ENCODE assay signal across 28 cellular contexts in the genomic region with DNA sequence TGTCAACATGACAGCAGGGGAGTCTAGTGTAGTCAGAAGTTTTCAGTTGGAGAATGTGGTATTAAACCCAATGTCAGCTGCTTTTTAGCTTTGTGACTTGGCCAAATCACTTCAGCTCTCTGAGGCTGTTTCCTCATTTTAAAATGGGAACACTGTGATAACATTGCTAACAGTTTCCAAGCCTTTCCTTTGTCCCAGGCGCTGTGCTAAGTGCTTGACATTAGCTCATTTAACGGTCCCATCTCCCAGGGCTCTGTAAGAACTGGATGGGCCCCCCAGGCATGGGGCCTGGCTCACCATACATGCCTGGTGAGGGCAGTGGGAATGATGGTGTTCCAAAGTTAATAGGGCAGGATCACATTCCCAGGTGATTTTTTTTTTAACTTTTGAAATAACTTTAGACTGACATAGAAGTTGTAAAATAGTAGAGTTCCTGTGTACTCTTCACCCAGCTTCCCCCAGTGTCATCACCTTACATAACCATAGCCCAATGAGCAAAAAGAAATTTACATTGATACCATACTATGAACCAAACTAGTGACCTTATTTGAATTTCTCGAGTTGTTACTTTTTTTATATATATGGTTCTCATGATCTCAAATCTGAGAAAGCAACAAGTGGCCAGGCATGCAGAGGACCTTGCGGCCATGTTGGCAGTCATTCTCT. TPM values are rescaled to one million over a fixed set of nuclear protein-coding genes. Genes with fewer than 3 reads are reported as not detected.
A peak's percentile ranks its signal among the peaks of the same experiment; 100 is the strongest.
DNase-seq lines count a peak whose midpoint lies in the region; ATAC-seq and TF ChIP-seq lines count a peak whose summit lies in the region.
"Had no signal": no experiment of that assay in that cellular context is flagged by ENCODE, and none has a peak within 500 bp of the region (broad histone marks: within the 10 kb centered on the region; RNA-seq: fewer than 3 reads in every experiment).

No MANE protein-coding gene starts in this region.

- H3K27ac ChIP-seq in HEK293 (ENCODE audit: extremely low read depth, low read depth, low read length) (no peak overlapping the region), tibial artery (peak overlapping the region; percentile 95 to 99)
- H3K27ac ChIP-seq: 22Rv1, C4-2B had no signal

- TF ChIP-seq CTCF in HEK293 (tag by site-specific recombination; IDR thresholded peaks at IDR 0.05), result no peak
- no peak for TF ChIP-seq CTCF in tibial artery (IDR thresholded peaks at IDR 0.05)

- ATAC-seq in Right ventricle myocardium superior (ENCODE audit: poor library complexity), result peak; percentile 58
- no peak for ATAC-seq in left lobe of liver
- ATAC-seq: GM12878; Panc1; stimulated activated effector memory CD8-positive, alpha-beta T cell treated with anti-CD3 and anti-CD28 coated beads, Interleukin-12 subunit alpha, Interleukin-12 subunit beta, amount 100 ng/mL, for 72 hours had no signal

- POLR2A ChIA-PET in HEK293 (lab: Yijun Ruan, JAX), result no interaction called here

- DNase-seq in Right ventricle myocardium superior (no peak), medulla oblongata (ENCODE audit: extremely low spot score) (peak; percentile 53), tibial artery (peak in 1 of 2 donors; percentile 67), NOMO-1 treated with dmso at 0.1 percent for 144 hours (lab: John Stamatoyannopoulos, UW; ENCODE audit: unreplicated experiment) (no peak), NCI-H146 treated with DMSO at 0.1 percent for 48 hours (lab: John Stamatoyannopoulos, UW; ENCODE audit: unreplicated experiment) (no peak), NAMALWA (ENCODE audit: low spot score) (no peak), left lobe of liver (ENCODE audit: low spot score) (no peak)
- DNase-seq: activated CD4-positive, alpha-beta T cell treated with anti-CD3 and anti-CD28 coated beads, Interleukin-2, amount 50 U/mL, for 48 hours; activated CD4-positive, CD25-positive, alpha-beta regulatory T cell treated with anti-CD3 and anti-CD28 coated beads, Interleukin-2, amount 50 U/mL, for 72 hours; activated naive CD4-positive, alpha-beta T cell treated with Interleukin-2 at 50 U/mL for 16 hours; COR-L47; immature natural killer cell; Karpas-422; NCI-H1436; NCI-H345; SIG-M5; stimulated activated CD4-positive, alpha-beta T cell treated with anti-CD3 and anti-CD28 coated beads, Interleukin-4, amount 100 ng/mL, for 24 hours had no signal

- H3K4me3 ChIP-seq in HEK293 (ENCODE audit: low read depth, low read length) (no peak overlapping the region), tibial artery (peak overlapping the region in 1 of 2 donors; percentile 7)
- H3K4me3 ChIP-seq: GM12878 had no signal

- intact Hi-C loops in Right ventricle myocardium superior (cut with DNase I), result no loop called here
- intact Hi-C loops in tibial artery (cut with DNase I; ENCODE audit: low total_unique reads), result no loop called here

- no peaks in the 10 kb centered on the region for H3K27me3 ChIP-seq in tibial artery

- no peaks in the 10 kb centered on the region for H3K36me3 ChIP-seq in HEK293 (ENCODE audit: control insufficient read depth in 2 of 2, insufficient read depth in 1 of 2, low read length in 2 of 2)
- H3K36me3 ChIP-seq in tibial artery, result peaks cover 40 to 46% (median 41%) of the 10 kb centered on the region in 3 donors

- CTCF ChIA-PET in HEK293 (lab: Yijun Ruan, JAX), result interaction anchor here (0.7 to 1.8 kb wide), 3 partner anchors 19 to 375 kb away, joined by 3 to 7 read pairs (median 4); no protein-coding TSS in a partner anchor

- H3K4me1 ChIP-seq in HEK293 (ENCODE audit: control insufficient read depth, insufficient read depth, low read length) (no peaks in the 10 kb centered on the region), tibial artery (peaks cover 0 to 100% (median 87%) of the 10 kb centered on the region in 4 donors)

- H3K9me3 ChIP-seq in HEK293 (ENCODE audit: control insufficient read depth, insufficient read depth, low read depth, low read length) (no peaks in the 10 kb centered on the region), tibial artery (no peaks in the 10 kb centered on the region)

TF ChIP-seq in HEK293, 187 proteins besides CTCF, POLR2A, EP300 and RAD21:
- TF ChIP-seq ZNF529 (tag by site-specific recombination; IDR thresholded peaks at IDR 0.05; ENCODE audit: insufficient replicate concordance), result peak; percentile 99
- TF ChIP-seq ZNF394 (tag by site-specific recombination; IDR thresholded peaks at IDR 0.05; ENCODE audit: borderline replicate concordance), result no peak
- TF ChIP-seq, protein P1, sequence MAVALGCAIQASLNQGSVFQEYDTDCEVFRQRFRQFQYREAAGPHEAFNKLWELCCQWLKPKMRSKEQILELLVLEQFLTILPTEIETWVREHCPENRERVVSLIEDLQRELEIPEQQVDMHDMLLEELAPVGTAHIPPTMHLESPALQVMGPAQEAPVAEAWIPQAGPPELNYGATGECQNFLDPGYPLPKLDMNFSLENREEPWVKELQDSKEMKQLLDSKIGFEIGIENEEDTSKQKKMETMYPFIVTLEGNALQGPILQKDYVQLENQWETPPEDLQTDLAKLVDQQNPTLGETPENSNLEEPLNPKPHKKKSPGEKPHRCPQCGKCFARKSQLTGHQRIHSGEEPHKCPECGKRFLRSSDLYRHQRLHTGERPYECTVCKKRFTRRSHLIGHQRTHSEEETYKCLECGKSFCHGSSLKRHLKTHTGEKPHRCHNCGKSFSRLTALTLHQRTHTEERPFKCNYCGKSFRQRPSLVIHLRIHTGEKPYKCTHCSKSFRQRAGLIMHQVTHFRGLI (tag by site-specific recombination; IDR thresholded peaks at IDR 0.05), result no peak
- TF ChIP-seq SCRT2 (tag by site-specific recombination; IDR thresholded peaks at IDR 0.05), result 0 out of 2 replicates have a peak, but pooled peaks have one; percentile 32
- no peak for TF ChIP-seq ZNF777 (tag by site-specific recombination; IDR thresholded peaks at IDR 0.05; ENCODE audit: borderline replicate concordance)
- TF ChIP-seq ZNF623 (tag by site-specific recombination; IDR thresholded peaks at IDR 0.05), result no peak
- TF ChIP-seq, protein P2, sequence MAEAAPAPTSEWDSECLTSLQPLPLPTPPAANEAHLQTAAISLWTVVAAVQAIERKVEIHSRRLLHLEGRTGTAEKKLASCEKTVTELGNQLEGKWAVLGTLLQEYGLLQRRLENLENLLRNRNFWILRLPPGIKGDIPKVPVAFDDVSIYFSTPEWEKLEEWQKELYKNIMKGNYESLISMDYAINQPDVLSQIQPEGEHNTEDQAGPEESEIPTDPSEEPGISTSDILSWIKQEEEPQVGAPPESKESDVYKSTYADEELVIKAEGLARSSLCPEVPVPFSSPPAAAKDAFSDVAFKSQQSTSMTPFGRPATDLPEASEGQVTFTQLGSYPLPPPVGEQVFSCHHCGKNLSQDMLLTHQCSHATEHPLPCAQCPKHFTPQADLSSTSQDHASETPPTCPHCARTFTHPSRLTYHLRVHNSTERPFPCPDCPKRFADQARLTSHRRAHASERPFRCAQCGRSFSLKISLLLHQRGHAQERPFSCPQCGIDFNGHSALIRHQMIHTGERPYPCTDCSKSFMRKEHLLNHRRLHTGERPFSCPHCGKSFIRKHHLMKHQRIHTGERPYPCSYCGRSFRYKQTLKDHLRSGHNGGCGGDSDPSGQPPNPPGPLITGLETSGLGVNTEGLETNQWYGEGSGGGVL (tag by site-specific recombination; IDR thresholded peaks at IDR 0.05), result no peak
- no peak for TF ChIP-seq ZBTB48 (tag by site-specific recombination; IDR thresholded peaks at IDR 0.05)
- no peak for TF ChIP-seq ZBTB17 (tag by site-specific recombination; IDR thresholded peaks at IDR 0.05)
- no peak for TF ChIP-seq ZNF223 (tag by site-specific recombination; IDR thresholded peaks at IDR 0.05)
- TF ChIP-seq ZEB2 (tag by site-specific recombination; IDR thresholded peaks at IDR 0.05), result no peak
- no peak for TF ChIP-seq ZNF610 (tag by site-specific recombination; IDR thresholded peaks at IDR 0.05; ENCODE audit: borderline replicate concordance)
- TF ChIP-seq, protein P3, sequence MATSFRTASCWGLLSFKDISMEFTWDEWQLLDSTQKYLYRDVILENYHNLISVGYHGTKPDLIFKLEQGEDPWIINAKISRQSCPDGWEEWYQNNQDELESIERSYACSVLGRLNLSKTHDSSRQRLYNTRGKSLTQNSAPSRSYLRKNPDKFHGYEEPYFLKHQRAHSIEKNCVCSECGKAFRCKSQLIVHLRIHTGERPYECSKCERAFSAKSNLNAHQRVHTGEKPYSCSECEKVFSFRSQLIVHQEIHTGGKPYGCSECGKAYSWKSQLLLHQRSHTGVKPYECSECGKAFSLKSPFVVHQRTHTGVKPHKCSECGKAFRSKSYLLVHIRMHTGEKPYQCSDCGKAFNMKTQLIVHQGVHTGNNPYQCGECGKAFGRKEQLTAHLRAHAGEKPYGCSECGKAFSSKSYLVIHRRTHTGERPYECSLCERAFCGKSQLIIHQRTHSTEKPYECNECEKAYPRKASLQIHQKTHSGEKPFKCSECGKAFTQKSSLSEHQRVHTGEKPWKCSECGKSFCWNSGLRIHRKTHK (tag by site-specific recombination; IDR thresholded peaks at IDR 0.05), result no peak
- TF ChIP-seq ZNF112 (tag by site-specific recombination; IDR thresholded peaks at IDR 0.05), result no peak

RNA-seq across cellular contexts. Expression of a gene that starts 7.7 kb away (rescaled TPM):
- total RNA-seq in Right ventricle myocardium superior, result 19.7 TPM
- 0.15 TPM for total RNA-seq in left lobe of liver
- total RNA-seq: T-helper 2 cell treated with Interferon-gamma antibody and Interleukin-4, amounts not matched to agents 100 ng/mL and 5 ng/mL, for 36 hours had no signal

RNA-seq across cellular contexts. Expression of a gene that starts 14.9 kb away (rescaled TPM):
- not detected for total RNA-seq in Right ventricle myocardium superior
- 0.75 TPM for total RNA-seq in left lobe of liver
- total RNA-seq: cerebellum; H4; mesenteric fat pad; subcutaneous adipose tissue; T-helper 2 cell treated with Interferon-gamma antibody and Interleukin-4, amounts not matched to agents 100 ng/mL and 5 ng/mL, for 36 hours had no signal

RNA-seq across cellular contexts. Expression of a gene that starts 16.5 kb away (rescaled TPM):
- total RNA-seq in Right ventricle myocardium superior (9.4 TPM), left lobe of liver (not detected)
- total RNA-seq: cerebellum; H4; mesenteric fat pad; subcutaneous adipose tissue; T-helper 2 cell treated with Interferon-gamma antibody and Interleukin-4, amounts not matched to agents 100 ng/mL and 5 ng/mL, for 36 hours had no signal

RNA-seq across cellular contexts. Expression of a gene that starts 30.6 kb away (rescaled TPM):
- total RNA-seq in Right ventricle myocardium superior (17.3 TPM), left lobe of liver (9.9 TPM)

RNA-seq across cellular contexts. Expression of a gene that starts 54.9 kb away (rescaled TPM):
- 1.6 TPM for total RNA-seq in Right ventricle myocardium superior
- 5.5 TPM for total RNA-seq in left lobe of liver

Comparison
In these comparisons a context has a peak if more than half of its experiments do, and no peak if none do; other contexts are left out.
1. RNA of a gene that starts 7.7 kb away (total RNA-seq): 19.7 TPM in Right ventricle myocardium superior (single experiment); 0.15 TPM in left lobe of liver (single experiment); every median in the first group is over 10 times any median in the second.
2. RNA of a gene that starts 16.5 kb away (total RNA-seq): 9.4 TPM in Right ventricle myocardium superior (single experiment); not detected in left lobe of liver (single experiment); every median in the first group is over 10 times any median in the second.